8 cellular contexts compared by ENCODE assay signal in the genomic region with DNA sequence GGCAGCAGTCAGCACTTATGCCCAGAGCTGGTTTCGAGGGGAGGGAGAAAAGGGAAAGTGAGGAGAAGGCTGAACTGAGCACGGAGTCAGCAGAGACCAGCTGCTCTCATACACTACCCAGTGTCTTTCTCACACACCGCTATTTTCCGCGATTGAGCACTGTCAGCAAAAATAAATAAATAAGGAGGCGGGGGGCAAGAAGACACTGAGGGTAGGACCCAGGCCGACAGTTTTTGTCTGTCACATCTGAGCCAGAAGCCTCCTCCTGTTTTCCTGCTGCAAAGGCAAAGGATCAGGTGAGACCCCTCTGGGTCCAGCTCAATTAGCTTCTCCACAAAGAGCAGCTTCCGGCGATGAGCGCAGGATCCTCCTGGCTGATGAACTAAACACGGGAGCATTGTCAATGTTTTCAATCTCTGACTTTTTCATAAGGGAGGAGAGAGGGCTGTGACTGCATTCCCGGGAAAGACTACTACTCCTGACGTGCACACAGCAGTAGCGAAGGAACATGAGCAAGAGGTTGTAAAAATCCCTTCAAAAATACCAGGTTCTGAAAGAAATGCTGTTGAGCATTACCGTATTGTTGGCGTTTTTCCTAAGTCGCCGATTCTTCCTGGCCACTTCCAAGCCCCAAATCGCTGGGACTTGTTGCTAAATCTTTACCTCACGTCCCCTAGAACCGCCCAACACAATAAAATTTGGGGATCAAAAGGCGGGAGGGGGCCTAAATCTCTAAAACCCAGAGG. TPM values are rescaled to one million over a fixed set of nuclear protein-coding genes. Genes with fewer than 3 reads are reported as not detected.
DNase-seq lines count a peak whose midpoint lies in the region; ATAC-seq, FAIRE-seq and TF ChIP-seq lines count a peak whose summit lies in the region.

No MANE protein-coding gene starts in this region.

- 4 to 6% (median 6%) methylated on average over 22 of the region's 22 CpGs for WGBS in psoas muscle, 3 donors

- H3K4me1 ChIP-seq in CD8-positive, alpha-beta T cell (ENCODE audit: insufficient read depth, low read length): peaks cover 16% of the 10 kb centered on the region
- peaks cover 5% of the 10 kb centered on the region for H3K4me1 ChIP-seq in HUES6 (ENCODE audit: control insufficient read depth, insufficient read depth, low read length)
- H3K4me1 ChIP-seq in psoas muscle: peaks cover 5% of the 10 kb centered on the region

- peak overlapping the region; percentile 76 for H3K4me3 ChIP-seq in CD8-positive, alpha-beta T cell (ENCODE audit: low read depth, low read length)
- H3K4me3 ChIP-seq in HUES6 (ENCODE audit: low read depth, low read length) (peak overlapping the region; percentile 70), psoas muscle (peak overlapping the region; percentile 68)

- peaks cover 2% of the 10 kb centered on the region for H3K36me3 Mint-ChIP-seq in CD8-positive, alpha-beta T cell
- no peaks in the 10 kb centered on the region for H3K36me3 Mint-ChIP-seq in activated CD4-positive, alpha-beta memory T cell treated with anti-CD3 and anti-CD28 coated beads for 36 hours

- POLR2A ChIA-PET in CD8-positive, alpha-beta T cell (lab: Charles Lee): no interaction called here
- POLR2A ChIA-PET in activated CD4-positive, alpha-beta memory T cell treated with anti-CD3 and anti-CD28 coated beads for 36 hours (lab: Charles Lee): no interaction called here

- no peaks in the 10 kb centered on the region for H3K9me3 Mint-ChIP-seq in CD8-positive, alpha-beta T cell
- H3K9me3 Mint-ChIP-seq in activated CD4-positive, alpha-beta memory T cell treated with anti-CD3 and anti-CD28 coated beads for 36 hours: no peaks in the 10 kb centered on the region

- peaks cover 19% of the 10 kb centered on the region for H3K4me1 Mint-ChIP-seq in CD8-positive, alpha-beta T cell (ENCODE audit: low read depth)
- H3K4me1 Mint-ChIP-seq in activated CD4-positive, alpha-beta memory T cell treated with anti-CD3 and anti-CD28 coated beads for 36 hours (ENCODE audit: low read depth): peaks cover 16% of the 10 kb centered on the region

- no peak overlapping the region for H3K27ac Mint-ChIP-seq in CD8-positive, alpha-beta T cell
- no peak overlapping the region for H3K27ac Mint-ChIP-seq in activated CD4-positive, alpha-beta memory T cell treated with anti-CD3 and anti-CD28 coated beads for 36 hours

- H3K9ac ChIP-seq in HUES6 (ENCODE audit: low read length): peak overlapping the region; percentile 5

- H3K27ac ChIP-seq in CD8-positive, alpha-beta T cell (ENCODE audit: low read depth, low read length): no peak overlapping the region
- H3K27ac ChIP-seq in HUES6 (ENCODE audit: low read depth, low read length): no peak overlapping the region
- H3K27ac ChIP-seq in psoas muscle: no peak overlapping the region

- no peak for DNase-seq in CD8-positive, alpha-beta T cell
- DNase-seq in activated CD4-positive, alpha-beta memory T cell treated with anti-CD3 and anti-CD28 coated beads for 36 hours: no peak
- DNase-seq in frontal cortex (ENCODE audit: low spot score in 2 of 2) (peak; percentile 11 to 51), psoas muscle (no peak), activated gamma-delta T cell treated with Interleukin-2 at 50 U/mL for 16 hours (no peak)

- H3K27me3 Mint-ChIP-seq in CD8-positive, alpha-beta T cell (ENCODE audit: low read depth): peaks cover 53% of the 10 kb centered on the region
- peaks cover 41% of the 10 kb centered on the region for H3K27me3 Mint-ChIP-seq in activated CD4-positive, alpha-beta memory T cell treated with anti-CD3 and anti-CD28 coated beads for 36 hours

- no peak for ATAC-seq in CD8-positive, alpha-beta T cell
- no peak for ATAC-seq in psoas muscle
- no peak for ATAC-seq in HG03460 (IDR thresholded peaks at IDR 0.05; ENCODE audit: unreplicated experiment)
- no peak for ATAC-seq in HG03439 (IDR thresholded peaks at IDR 0.05; ENCODE audit: unreplicated experiment)

- intact Hi-C loops in CD8-positive, alpha-beta T cell (cut with DNase I, micrococcal nuclease): loop anchor here in 1 of 2 experiments (2.0 kb wide), 1 partner anchor 233 kb away; a partner anchor contains a TSS
- intact Hi-C loops in activated CD4-positive, alpha-beta memory T cell treated with anti-CD3 and anti-CD28 coated beads for 36 hours (cut with micrococcal nuclease): loop anchor here (2.0 kb wide), 1 partner anchor 233 kb away; a partner anchor contains a TSS
- intact Hi-C loops in psoas muscle (cut with DNase I): no loop called here

- no peaks in the 10 kb centered on the region for H3K9me3 ChIP-seq in CD8-positive, alpha-beta T cell (ENCODE audit: low read length)
- H3K9me3 ChIP-seq in HUES6 (ENCODE audit: control insufficient read depth, insufficient read depth, low read depth, low read length) (no peaks in the 10 kb centered on the region), psoas muscle (no peaks in the 10 kb centered on the region)

- peaks cover 14% of the 10 kb centered on the region for H3K27me3 ChIP-seq in CD8-positive, alpha-beta T cell (ENCODE audit: insufficient read depth, low read length)
- H3K27me3 ChIP-seq in HUES6 (ENCODE audit: control insufficient read depth, insufficient read depth, low read length) (peaks cover 26% of the 10 kb centered on the region), psoas muscle (ENCODE audit: insufficient read depth in 3 of 3, low read length in 2 of 3) (peaks cover 0 to 72% (median 11%) of the 10 kb centered on the region in 3 donors)

- TF ChIP-seq CTCF in CD8-positive, alpha-beta T cell (IDR thresholded peaks at IDR 0.05): no peak
- TF ChIP-seq CTCF in psoas muscle (IDR thresholded peaks at IDR 0.05): no peak

- no peak for FAIRE-seq in frontal cortex (lab: Jason Lieb, UNC)

- peak overlapping the region; percentile 71 for H3K4me3 Mint-ChIP-seq in CD8-positive, alpha-beta T cell
- peak overlapping the region; percentile 68 for H3K4me3 Mint-ChIP-seq in activated CD4-positive, alpha-beta memory T cell treated with anti-CD3 and anti-CD28 coated beads for 36 hours

- no peaks in the 10 kb centered on the region for H3K36me3 ChIP-seq in CD8-positive, alpha-beta T cell (ENCODE audit: insufficient read depth, low read length)
- H3K36me3 ChIP-seq in HUES6 (ENCODE audit: control insufficient read depth, insufficient read depth, low read length) (no peaks in the 10 kb centered on the region), psoas muscle (ENCODE audit: insufficient read depth in 1 of 2, low read depth in 1 of 2) (no peaks in the 10 kb centered on the region)

- CTCF ChIA-PET in CD8-positive, alpha-beta T cell (lab: Charles Lee): no interaction called here
- CTCF ChIA-PET in activated CD4-positive, alpha-beta memory T cell treated with anti-CD3 and anti-CD28 coated beads for 36 hours (lab: Charles Lee): no interaction called here

RNA-seq across cellular contexts. Expression of a gene that starts 1.2 kb away (rescaled TPM):
- total RNA-seq in CD8-positive, alpha-beta T cell: not detected
- under 1 TPM; 0.24 to 0.31 TPM for total RNA-seq in activated CD4-positive, alpha-beta memory T cell treated with anti-CD3 and anti-CD28 coated beads for 36 hours
- total RNA-seq in frontal cortex (25.3 TPM), psoas muscle (not detected)
- under 1 TPM in 2 of 3 donors, not detected in 1; under 0.01 to 0.01 TPM for polyA plus RNA-seq in psoas muscle

Comparison
In these comparisons a context has a peak if more than half of its experiments do, and no peak if none do; other contexts are left out.
1. DNase-seq: peak in frontal cortex (2 of 2); none in CD8-positive, alpha-beta T cell (0 of 7), activated CD4-positive, alpha-beta memory T cell treated with anti-CD3 and anti-CD28 coated beads for 36 hours (single experiment), psoas muscle (0 of 2) and activated gamma-delta T cell treated with Interleukin-2 at 50 U/mL for 16 hours (single experiment).
2. RNA of a gene that starts 1.2 kb away (total RNA-seq): 25.3 TPM in frontal cortex (single experiment); 0.24 to 0.31 TPM in activated CD4-positive, alpha-beta memory T cell treated with anti-CD3 and anti-CD28 coated beads for 36 hours, not detected in CD8-positive, alpha-beta T cell and not detected in psoas muscle; every median in the first group is over 10 times any median in the second.
3. Peak in every context shown above with its lines, with median percentiles within 50 percentile points of each other: H3K4me3 ChIP-seq.